Comparison of ENCODE assay signal across 29 cellular contexts in genomic region chr4:109886303-109886702, GRCh38. TPM values are rescaled to one million over a fixed set of nuclear protein-coding genes. Genes with fewer than 3 reads are reported as not detected.
"Had no signal": no experiment of that assay in that cellular context is flagged by ENCODE, and none has a peak within 500 bp of the region (broad histone marks: within the 10 kb centered on the region; RNA-seq: fewer than 3 reads in every experiment).

No MANE protein-coding gene starts in this region.

- H2AFZ ChIP-seq: PC-9 had no signal

- ATAC-seq: Right ventricle myocardium inferior, SK-N-SH treated with all-trans-retinoic acid at 6 μM for 48 hours had no signal

- DNase-seq: KBM-7; NCI-H1092; NCI-H1105 treated with DMSO at 0.1 percent for 48 hours; NCI-H1417 treated with DMSO at 0.1 percent for 48 hours; NCI-H146; NCI-H1694 treated with DMSO at 0.1 percent for 48 hours; NCI-H1930; NCI-H2081; NCI-H2107; NCI-H2227 treated with DMSO at 0.1 percent for 48 hours; NCI-H446; NCI-H510A; NCI-H524 treated with DMSO at 0.1 percent for 48 hours; NCI-H69; NCI-H774; NK-92 treated with Interleukin-12 subunit alpha and Interleukin-12 subunit beta, amount 100 ng/mL, for 24 hours; PC-9; Peyer's patch; SHP77 treated with DMSO at 0.1 percent for 48 hours; SJCRH30 had no signal

- H3K36me3 ChIP-seq: Peyer's patch, SJCRH30 had no signal

- H3K27ac ChIP-seq: HL-60, PC-9, Peyer's patch, SJCRH30 had no signal

- FAIRE-seq: HTR-8/SVneo had no signal

- H3K9me3 ChIP-seq: Peyer's patch, SJCRH30 had no signal

- H3K4me2 ChIP-seq: PC-9 had no signal

- H3K4me3 ChIP-seq: PC-9, Peyer's patch, SJCRH30 had no signal

- H3K4me1 ChIP-seq: Peyer's patch, SJCRH30 had no signal

- H3K27me3 ChIP-seq: Peyer's patch, SJCRH30 had no signal

RNA-seq across cellular contexts. Expression of gene EGF, which starts 26.4 kb away (rescaled TPM):
- total RNA-seq: OCI-LY7 had no signal

RNA-seq across cellular contexts. Expression of gene LRIT3, which starts 38.4 kb away (rescaled TPM):
- total RNA-seq: LHCN-M2, PC-9, Right ventricle myocardium inferior, RPMI7951 had no signal
- polyA plus RNA-seq: IgD-negative memory B cell had no signal

RNA-seq across cellular contexts. Expression of gene RRH, which starts 58.5 kb away (rescaled TPM):
- total RNA-seq: LHCN-M2, MCF 10A, Peyer's patch, Right ventricle myocardium inferior, RPMI7951, SJCRH30 had no signal
- polyA plus RNA-seq: IgD-negative memory B cell had no signal
